Comparison of ENCODE assay signal across 8 cellular contexts in the genomic region with DNA sequence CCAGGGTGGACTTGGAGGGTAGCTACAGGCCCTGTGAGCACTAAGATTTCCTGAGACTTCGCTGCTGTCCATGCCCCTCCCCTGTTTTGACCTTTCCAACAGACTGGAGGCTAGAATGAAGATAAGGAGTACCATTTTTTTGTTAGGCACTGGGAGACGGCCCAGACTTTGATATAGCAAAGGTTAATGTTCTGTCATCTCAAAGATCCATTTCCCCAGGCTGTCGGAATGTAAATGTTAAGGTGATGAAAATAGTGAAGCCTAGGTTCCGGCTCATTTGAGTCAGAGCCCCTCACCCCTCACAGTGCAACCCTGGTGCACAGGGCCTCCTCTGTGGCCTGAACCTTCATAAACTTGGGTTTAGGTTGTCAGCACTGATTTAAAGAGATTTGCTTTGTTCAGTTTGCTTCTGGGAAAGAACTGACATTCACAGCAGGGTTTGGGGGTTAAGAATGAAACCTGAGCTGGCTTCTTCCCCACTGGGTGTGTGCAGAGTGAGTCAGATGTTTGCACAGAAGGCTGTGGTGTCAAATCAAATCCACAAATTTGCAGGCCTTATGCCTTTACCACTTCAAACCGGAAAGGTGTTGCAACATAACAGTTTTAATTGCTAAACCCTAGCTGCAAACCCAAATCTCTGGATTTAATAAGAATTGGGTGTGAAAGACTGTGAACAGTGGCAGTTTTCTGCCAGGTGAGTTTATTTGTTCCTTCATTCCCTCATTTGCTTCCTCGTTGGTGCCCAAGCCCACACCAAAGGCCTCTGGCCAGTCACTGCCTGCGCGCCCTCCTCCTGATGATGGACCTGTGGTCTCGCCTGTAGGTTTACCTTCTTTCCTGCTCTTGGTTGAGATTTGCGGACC. TPM values are rescaled to one million over a fixed set of nuclear protein-coding genes. Genes with fewer than 3 reads are reported as not detected.
DNase-seq lines count a peak whose midpoint lies in the region; ATAC-seq lines count a peak whose summit lies in the region.

No MANE protein-coding gene starts in this region.

- CTCF ChIA-PET in activated naive CD4-positive, alpha-beta T cell treated with anti-CD3 and anti-CD28 coated beads for 36 hours (lab: Charles Lee) = interaction anchor here (0.5 to 2.3 kb wide), 2 partner anchors 21 to 709 kb away, joined by 4 to 12 read pairs; a partner anchor contains a TSS

- no peak for ATAC-seq in HG03439 (IDR thresholded peaks at IDR 0.05; ENCODE audit: unreplicated experiment)

- no peaks in the 10 kb centered on the region for H3K27me3 Mint-ChIP-seq in activated naive CD4-positive, alpha-beta T cell treated with anti-CD3 and anti-CD28 coated beads for 36 hours (ENCODE audit: low read depth)

- H3K27ac Mint-ChIP-seq in activated naive CD4-positive, alpha-beta T cell treated with anti-CD3 and anti-CD28 coated beads for 36 hours = peak overlapping the region; percentile 86

- peaks cover 20% of the 10 kb centered on the region for H3K4me1 Mint-ChIP-seq in activated naive CD4-positive, alpha-beta T cell treated with anti-CD3 and anti-CD28 coated beads for 36 hours (ENCODE audit: low read depth)

- no peak overlapping the region for H3K4me3 Mint-ChIP-seq in activated naive CD4-positive, alpha-beta T cell treated with anti-CD3 and anti-CD28 coated beads for 36 hours

- intact Hi-C loops in activated naive CD4-positive, alpha-beta T cell treated with anti-CD3 and anti-CD28 coated beads for 36 hours (cut with micrococcal nuclease) = loop anchor here (1.0 to 5.0 kb wide), 7 partner anchors 8 to 401 kb away; a partner anchor contains a TSS

- DNase-seq in CD1c-positive myeloid dendritic cell (ENCODE audit: extremely low spot score) (peak; percentile 84), HK-2 (ENCODE audit: unreplicated experiment) (peak; percentile 45), NOMO-1 (lab: John Stamatoyannopoulos, UW; ENCODE audit: unreplicated experiment in 2 of 2) (peak; percentile 91 to 98), hepatic stellate cell (ENCODE audit: low spot score) (peak; percentile 42), putamen (ENCODE audit: low spot score) (no peak)
- peak; percentile 81 for DNase-seq in activated naive CD4-positive, alpha-beta T cell treated with anti-CD3 and anti-CD28 coated beads for 36 hours
- peak; percentile 52 to 61 for DNase-seq in stimulated activated CD4-positive, alpha-beta T cell treated with anti-CD3 and anti-CD28 coated beads, Interleukin-15, amount 100 ng/mL, for 48 hours (ENCODE audit: low read depth in 2 of 2)

- no peaks in the 10 kb centered on the region for H3K9me3 Mint-ChIP-seq in activated naive CD4-positive, alpha-beta T cell treated with anti-CD3 and anti-CD28 coated beads for 36 hours

- H3K36me3 Mint-ChIP-seq in activated naive CD4-positive, alpha-beta T cell treated with anti-CD3 and anti-CD28 coated beads for 36 hours (ENCODE audit: low read depth) = no peaks in the 10 kb centered on the region

RNA-seq across cellular contexts. Expression of a gene that starts 20.6 kb away (rescaled TPM):
- total RNA-seq in activated naive CD4-positive, alpha-beta T cell treated with anti-CD3 and anti-CD28 coated beads for 36 hours = 1 to 10 TPM; 8.4 to 9.9 TPM

RNA-seq across cellular contexts. Expression of a gene that starts 37.6 kb away (rescaled TPM):
- 10 to 100 TPM; 51.6 to 53.7 TPM for total RNA-seq in activated naive CD4-positive, alpha-beta T cell treated with anti-CD3 and anti-CD28 coated beads for 36 hours
